9 cellular contexts compared by ENCODE assay signal in the genomic region with DNA sequence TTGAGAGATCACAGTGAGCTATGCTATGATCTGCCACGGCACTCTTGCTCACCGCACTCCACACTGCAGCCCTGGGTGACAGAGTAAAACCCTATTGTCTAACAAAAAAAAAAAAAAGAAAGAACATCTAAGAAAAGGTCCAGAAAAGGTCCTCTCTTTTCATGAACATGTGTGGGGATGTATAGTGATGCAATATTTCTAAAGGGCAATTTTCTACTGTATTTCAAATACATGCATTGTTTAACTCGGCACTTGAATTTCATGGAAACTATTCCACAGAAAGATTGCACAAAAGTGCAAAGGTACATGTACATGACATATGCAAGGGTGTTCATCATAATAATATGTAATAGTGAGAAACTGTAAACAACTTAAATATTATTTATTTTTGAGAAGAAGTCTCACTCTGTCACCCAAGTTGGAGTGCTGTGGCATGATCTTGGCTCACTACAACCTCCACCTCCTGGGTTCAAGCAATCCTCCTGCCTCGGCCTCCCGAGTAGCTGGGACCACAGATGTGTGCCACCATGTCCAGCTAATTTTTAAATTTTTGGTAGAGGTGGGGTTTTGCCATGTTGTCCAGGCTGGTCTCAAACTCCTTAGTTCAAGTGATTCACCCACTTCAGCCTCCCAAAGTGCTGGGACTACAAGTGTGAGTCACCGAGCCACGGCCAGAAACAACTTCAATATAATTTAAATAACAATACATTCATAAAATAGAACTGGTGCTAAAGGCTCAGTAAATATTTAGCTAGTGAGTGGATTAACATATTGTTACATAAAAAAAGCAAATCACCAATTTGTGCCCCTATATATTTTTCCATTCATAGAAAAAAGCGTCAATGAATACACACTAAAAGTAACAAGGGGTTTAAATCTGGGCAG. TPM values are rescaled to one million over a fixed set of nuclear protein-coding genes. Genes with fewer than 3 reads are reported as not detected.
A peak's percentile ranks its signal among the peaks of the same experiment; 100 is the strongest.
DNase-seq lines count a peak whose midpoint lies in the region; ATAC-seq and TF ChIP-seq lines count a peak whose summit lies in the region.
"Had no signal": no experiment of that assay in that cellular context is flagged by ENCODE, and none has a peak within 500 bp of the region (broad histone marks: within the 10 kb centered on the region; RNA-seq: fewer than 3 reads in every experiment).

No MANE protein-coding gene starts in this region.

- no peak for TF ChIP-seq CTCF in PC-3 (conservative IDR thresholded peaks at IDR 0.05; ENCODE audit: low read depth, low read length)
- TF ChIP-seq CTCF in endothelial cell (IDR thresholded peaks at IDR 0.05; ENCODE audit: unreplicated experiment) = no peak

- H3F3A ChIP-seq in PC-3 (ENCODE audit: low read length, unreplicated experiment) = no peaks in the 10 kb centered on the region

- no TSS peak for BruUV-seq in PC-3 (replicated peaks; lab: Mats Ljungman, UMichigan)

- H3K4me2 ChIP-seq in PC-3 (ENCODE audit: low read length) (peak overlapping the region; percentile 97), skeletal muscle satellite cell (ENCODE audit: low read length) (peak overlapping the region; percentile 91)

- ATAC-seq in activated CD4-positive, alpha-beta T cell treated with anti-CD3 and anti-CD28 coated beads for 36 hours = no peak
- ATAC-seq in PC-3 (no peak), HG03457 (IDR thresholded peaks at IDR 0.05; ENCODE audit: unreplicated experiment) (no peak), GM21528 (IDR thresholded peaks at IDR 0.05; ENCODE audit: low FRiP score, unreplicated experiment) (no peak)

- no peaks in the 10 kb centered on the region for H3K9me2 ChIP-seq in PC-3 (replicated peaks; ENCODE audit: low read length)

- H3K79me2 ChIP-seq in PC-3 (ENCODE audit: low read length) = peaks cover 37% of the 10 kb centered on the region

- H3K27ac ChIP-seq in PC-3 (ENCODE audit: low read length) = peak overlapping the region; percentile 18; the same call in 1 of the 2 replicates
- no peak overlapping the region for H3K27ac ChIP-seq in substantia nigra (ENCODE audit: low read depth, low read length, poor library complexity, severe bottlenecking)

- H4K20me1 ChIP-seq in PC-3 (ENCODE audit: low read length) = peaks cover 25% of the 10 kb centered on the region

- H3K4me3 ChIP-seq in PC-3 (ENCODE audit: low read length) (peak overlapping the region; percentile 89; the same call in 1 of the 2 replicates), skeletal muscle satellite cell (ENCODE audit: low read length) (no peak overlapping the region)

- CTCF ChIA-PET in activated CD4-positive, alpha-beta T cell treated with anti-CD3 and anti-CD28 coated beads for 36 hours (lab: Charles Lee) = interaction anchor here (0.6 to 2.5 kb wide), 15 partner anchors 10 to 551 kb away, joined by 3 to 22 read pairs (median 5); partner anchors contain the start of genes LDB1 and NOLC1
- CTCF ChIA-PET in PC-3 (lab: Charles Lee) = no interaction called here

- peak overlapping the region; percentile 94 for H3K27ac Mint-ChIP-seq in activated CD4-positive, alpha-beta T cell treated with anti-CD3 and anti-CD28 coated beads for 36 hours
- H3K27ac Mint-ChIP-seq in endothelial cell (ENCODE audit: unreplicated experiment) = no peak overlapping the region

- H3K4me1 Mint-ChIP-seq in activated CD4-positive, alpha-beta T cell treated with anti-CD3 and anti-CD28 coated beads for 36 hours = peaks cover 29% of the 10 kb centered on the region
- peaks cover 24% of the 10 kb centered on the region for H3K4me1 Mint-ChIP-seq in endothelial cell (ENCODE audit: unreplicated experiment)

- H3K9me3 Mint-ChIP-seq in activated CD4-positive, alpha-beta T cell treated with anti-CD3 and anti-CD28 coated beads for 36 hours (ENCODE audit: low read depth) = no peaks in the 10 kb centered on the region
- H3K9me3 Mint-ChIP-seq in endothelial cell (ENCODE audit: unreplicated experiment) = no peaks in the 10 kb centered on the region
- H3K9me3 Mint-ChIP-seq: activated T-helper 2 cell treated with anti-CD3 and anti-CD28 coated beads, Interferon-gamma antibody, Interleukin-2, Interleukin-4, amounts not matched to agents 10 μg/mL and 5 μg/mL and 100 μg/mL, durations not matched to agents 14 hours and 24 hours and 36 hours had no signal

- intact Hi-C loops in activated CD4-positive, alpha-beta T cell treated with anti-CD3 and anti-CD28 coated beads for 36 hours (cut with DNase I, micrococcal nuclease) = loop anchor here (1.0 to 5.0 kb wide), 12 partner anchors 11 to 723 kb away; partner anchors contain the start of genes ACTR1A (in 2 of the 2), ARMH3 (in 2 of the 2), HPS6 (in 2 of the 2) and LDB1 (in 2 of the 2)
- intact Hi-C loops in PC-3 (cut with micrococcal nuclease) = loop anchor here (1.0 to 2.0 kb wide), 2 partner anchors 13 to 21 kb away; partner anchors contain the start of gene NOLC1

- H3K36me3 Mint-ChIP-seq in activated CD4-positive, alpha-beta T cell treated with anti-CD3 and anti-CD28 coated beads for 36 hours (ENCODE audit: low read depth) = peaks cover 26% of the 10 kb centered on the region
- peaks cover 9% of the 10 kb centered on the region for H3K36me3 Mint-ChIP-seq in endothelial cell (ENCODE audit: low read depth, unreplicated experiment)

- DNase-seq in activated CD4-positive, alpha-beta T cell treated with anti-CD3 and anti-CD28 coated beads for 36 hours = no peak
- DNase-seq in activated CD4-positive, alpha-beta T cell treated with anti-CD3 and anti-CD28 coated beads, Interleukin-2, amount 50 U/mL, for 1 hour = no peak
- DNase-seq in PC-3 (peak; percentile 56), endothelial cell (ENCODE audit: low spot score) (no peak), substantia nigra (lab: John Stamatoyannopoulos, UW) (no peak)

- H3K27me3 ChIP-seq in PC-3 (ENCODE audit: low read length) (no peaks in the 10 kb centered on the region), skeletal muscle satellite cell (ENCODE audit: control insufficient read depth, insufficient read depth, low read length) (no peaks in the 10 kb centered on the region)

- no peak overlapping the region for H3K9ac ChIP-seq in PC-3 (ENCODE audit: low read length)
- no peak overlapping the region for H3K9ac ChIP-seq in skeletal muscle satellite cell (ENCODE audit: low read depth, low read length)

- H3K4me1 ChIP-seq in PC-3 (ENCODE audit: insufficient read depth, low read length) = peaks cover 21% of the 10 kb centered on the region
- H3K4me1 ChIP-seq in skeletal muscle satellite cell (ENCODE audit: control insufficient read depth, insufficient read depth, low read length) = peaks cover 40% of the 10 kb centered on the region

- H3K36me3 ChIP-seq in PC-3 (ENCODE audit: low read depth, low read length) = peaks cover 6% of the 10 kb centered on the region; the same call in 1 of the 2 replicates
- peaks cover 5% of the 10 kb centered on the region for H3K36me3 ChIP-seq in skeletal muscle satellite cell (ENCODE audit: insufficient read depth, low read length)

- H3K9me3 ChIP-seq in PC-3 (ENCODE audit: low read length) (no peaks in the 10 kb centered on the region), skeletal muscle satellite cell (replicated peaks; ENCODE audit: low read length) (no peaks in the 10 kb centered on the region)

- peak overlapping the region; percentile 88 for H2AFZ ChIP-seq in PC-3 (ENCODE audit: low read length)

- POLR2A ChIA-PET in activated CD4-positive, alpha-beta T cell treated with anti-CD3 and anti-CD28 coated beads for 36 hours (lab: Charles Lee) = interaction anchor here (0.6 to 1.4 kb wide), 3 partner anchors 16 to 78 kb away, joined by 3 read pairs; partner anchors contain the start of gene NOLC1
- POLR2A ChIA-PET in PC-3 (lab: Charles Lee; ENCODE audit: unreplicated experiment) = no interaction called here

- H3K4me3 Mint-ChIP-seq in activated CD4-positive, alpha-beta T cell treated with anti-CD3 and anti-CD28 coated beads for 36 hours = peak overlapping the region; percentile 94
- peak overlapping the region; percentile 96 for H3K4me3 Mint-ChIP-seq in endothelial cell (ENCODE audit: unreplicated experiment)

- H3K27me3 Mint-ChIP-seq in activated CD4-positive, alpha-beta T cell treated with anti-CD3 and anti-CD28 coated beads for 36 hours = no peaks in the 10 kb centered on the region
- H3K27me3 Mint-ChIP-seq in endothelial cell (ENCODE audit: unreplicated experiment) = peaks cover 7% of the 10 kb centered on the region

RNA-seq across cellular contexts. Expression of gene PPRC1, which starts 1.3 kb away (rescaled TPM):
- 10 to 100 TPM; 61.3 to 74.7 TPM for total RNA-seq in activated CD4-positive, alpha-beta T cell treated with anti-CD3 and anti-CD28 coated beads for 36 hours
- 27.6 and 31.3 TPM in 2 replicates for total RNA-seq in PC-3 (2014; rRNA removed)
- total RNA-seq in endothelial cell (ENCODE audit: unreplicated experiment) = 29.9 TPM
- total RNA-seq in skeletal muscle satellite cell (2012; rRNA removed) = 19.2 and 20.0 TPM in 2 replicates

RNA-seq across cellular contexts. Expression of gene LDB1, which starts 11.4 kb away (rescaled TPM):
- 10 to 100 TPM; 69.6 to 86.7 TPM for total RNA-seq in activated CD4-positive, alpha-beta T cell treated with anti-CD3 and anti-CD28 coated beads for 36 hours
- total RNA-seq in PC-3 (2014; rRNA removed) = 28.3 and 34.2 TPM in 2 replicates
- total RNA-seq in endothelial cell (ENCODE audit: unreplicated experiment) = 160 TPM
- total RNA-seq in skeletal muscle satellite cell (2012; rRNA removed) = 17.5 and 30.4 TPM in 2 replicates

RNA-seq across cellular contexts. Expression of gene NOLC1, which starts 20.7 kb away (rescaled TPM):
- 100 to 1,000 TPM; 206 to 283 TPM for total RNA-seq in activated CD4-positive, alpha-beta T cell treated with anti-CD3 and anti-CD28 coated beads for 36 hours
- total RNA-seq in PC-3 (2014; rRNA removed) = 69.9 TPM in 2 replicates
- 43.2 TPM for total RNA-seq in endothelial cell (ENCODE audit: unreplicated experiment)
- total RNA-seq in skeletal muscle satellite cell (2012; rRNA removed) = 59.0 and 74.8 TPM in 2 replicates
